ENCODE assay signal across 21 cellular contexts in genomic region chr5:71923755-71924154, GRCh38.
A peak's percentile ranks its signal among the peaks of the same experiment; 100 is the strongest.
DNase-seq lines count a peak whose midpoint lies in the region; ATAC-seq, FAIRE-seq and TF ChIP-seq lines count a peak whose summit lies in the region.
"Had no signal": no experiment of that assay in that cellular context is flagged by ENCODE, and none has a peak within 500 bp of the region (broad histone marks: within the 10 kb centered on the region; RNA-seq: fewer than 3 reads in every experiment).

No MANE protein-coding gene starts in this region.

- H2AFZ ChIP-seq in HCT116 (ENCODE audit: low read depth, low read length, poor library complexity, severe bottlenecking): peak overlapping the region; percentile 81

- TF ChIP-seq POLR2A in HCT116 (IDR thresholded peaks at IDR 0.05; ENCODE audit: borderline replicate concordance, extremely low read depth, insufficient read depth, insufficient read length) (no peak), erythroblast (IDR thresholded peaks at IDR 0.05; ENCODE audit: low read length) (no peak)

- TF ChIP-seq RAD21 in HCT116 (IDR thresholded peaks at IDR 0.05; ENCODE audit: low read depth): no peak

- H3K9me3 Mint-ChIP-seq in CD4-positive, alpha-beta memory T cell: peaks cover 0 to 11% (median 9%) of the 10 kb centered on the region in 8 donors

- 96% methylated on average over 2 of the region's 2 CpGs for WGBS in right cardiac atrium

- FAIRE-seq in HTR-8/SVneo (lab: Jason Lieb, UNC): no peak
- FAIRE-seq: A204.1, GM19239 had no signal

- RAD21 ChIA-PET in HCT116 (lab: Charles Lee; ENCODE audit: low non-redundant PET in 1 of 2, low total read pairs in 2 of 2, uncharacterized antibody in 2 of 2, unreplicated experiment in 2 of 2): no interaction called here

- intact Hi-C loops in HCT116 (cut with micrococcal nuclease) (no loop called here), ascending aorta (cut with DNase I) (no loop called here), right cardiac atrium (cut with DNase I) (no loop called here)
- intact Hi-C loops in CD4-positive, alpha-beta memory T cell (cut with micrococcal nuclease): no loop called here

- peaks cover 0 to 3% of the 10 kb centered on the region in 2 donors for H3K27me3 Mint-ChIP-seq in CD4-positive, alpha-beta memory T cell

- no peak for DNase-seq in HCT116 (ENCODE audit: low read depth, low spot score)
- no peak for DNase-seq in ascending aorta (ENCODE audit: low spot score in 2 of 2)
- DNase-seq in kidney tubule cell (ENCODE audit: low spot score): peak; percentile 5
- DNase-seq in CD4-positive, alpha-beta memory T cell: no peak
- no peak for DNase-seq in erythroblast (lab: John Stamatoyannopoulos, UW)
- no peak for DNase-seq in right cardiac atrium
- DNase-seq in HTR-8/SVneo (ENCODE audit: insufficient read length, low spot score): no peak
- DNase-seq: COR-L47, KBM-7, NCI-H1436, NCI-H2029, NCI-H2171 treated with DMSO at 0.1 percent for 48 hours, NCI-H510A, NCI-H774, SJCRH30 had no signal

- no peaks in the 10 kb centered on the region for H3K79me2 ChIP-seq in HCT116 (ENCODE audit: insufficient read depth, low read length)

- H3K36me3 ChIP-seq in HCT116 (ENCODE audit: control insufficient read depth in 1 of 2, insufficient read depth in 2 of 2, low read length in 2 of 2): no peaks in the 10 kb centered on the region
- no peaks in the 10 kb centered on the region for H3K36me3 ChIP-seq in ascending aorta
- H3K36me3 ChIP-seq in CD4-positive, alpha-beta memory T cell (ENCODE audit: insufficient read depth, low read length): no peaks in the 10 kb centered on the region
- H3K36me3 ChIP-seq: SJCRH30 had no signal

- H3K4me1 ChIP-seq in HCT116 (ENCODE audit: control insufficient read depth in 1 of 2, insufficient read depth in 2 of 2, low read length in 2 of 2) (peaks cover 6 to 34% of the 10 kb centered on the region in 2 experiments; a peak in 3 of 4 replicates), ascending aorta (peaks cover 19 to 36% of the 10 kb centered on the region in 2 donors), right cardiac atrium (ENCODE audit: control insufficient read depth, insufficient read depth, low read length) (no peaks in the 10 kb centered on the region)
- no peaks in the 10 kb centered on the region for H3K4me1 ChIP-seq in CD4-positive, alpha-beta memory T cell (ENCODE audit: insufficient read depth, low read length)
- H3K4me1 ChIP-seq: SJCRH30 had no signal

- POLR2A ChIA-PET in HCT116 (lab: Charles Lee): interaction anchor here (1.4 to 2.4 kb wide), 2 partner anchors 9 to 15 kb away, joined by 4 to 24 read pairs; no protein-coding TSS in a partner anchor
- POLR2A ChIA-PET in CD4-positive, alpha-beta memory T cell (lab: Charles Lee; ENCODE audit: partially characterized antibody): no interaction called here

- H3K27me3 ChIP-seq in HCT116 (ENCODE audit: insufficient read depth, low read length): no peaks in the 10 kb centered on the region
- no peaks in the 10 kb centered on the region for H3K27me3 ChIP-seq in ascending aorta
- no peaks in the 10 kb centered on the region for H3K27me3 ChIP-seq in CD4-positive, alpha-beta memory T cell (ENCODE audit: insufficient read depth, low read length)
- no peaks in the 10 kb centered on the region for H3K27me3 ChIP-seq in right cardiac atrium (ENCODE audit: control insufficient read depth, insufficient read depth)
- H3K27me3 ChIP-seq: SJCRH30 had no signal

- no peak overlapping the region for H3K4me3 Mint-ChIP-seq in CD4-positive, alpha-beta memory T cell
- H3K4me3 Mint-ChIP-seq: CD14-positive monocyte had no signal

- H3K9me3 ChIP-seq in HCT116 (ENCODE audit: control insufficient read depth in 1 of 2, insufficient read depth in 1 of 2, low read depth in 1 of 2, low read length in 2 of 2): no peaks in the 10 kb centered on the region
- peaks cover 0 to 3% of the 10 kb centered on the region in 2 donors for H3K9me3 ChIP-seq in ascending aorta
- no peaks in the 10 kb centered on the region for H3K9me3 ChIP-seq in CD4-positive, alpha-beta memory T cell (ENCODE audit: control insufficient read depth in 1 of 2, low read length in 2 of 2)
- H3K9me3 ChIP-seq in right cardiac atrium (ENCODE audit: control insufficient read depth, low read length): peaks cover 2% of the 10 kb centered on the region
- H3K9me3 ChIP-seq: SJCRH30 had no signal

- no peaks in the 10 kb centered on the region for H3K9me2 ChIP-seq in HCT116 (ENCODE audit: insufficient read depth)

- no peak overlapping the region for H3K9ac ChIP-seq in HCT116 (ENCODE audit: low read length)

- H3K4me2 ChIP-seq in HCT116 (ENCODE audit: low read length): no peak overlapping the region

- TF ChIP-seq CTCF in 22Rv1 (IDR thresholded peaks at IDR 0.05) (no peak), HCT116 (IDR thresholded peaks at IDR 0.05 in 2 of 3, conservative IDR thresholded peaks at IDR 0.05 in 1 of 3; ENCODE audit: borderline replicate concordance in 1 of 3, insufficient read depth in 1 of 3, low read depth in 2 of 3, low read length in 2 of 3) (no peak), ascending aorta (IDR thresholded peaks at IDR 0.05) (no peak)

- H3K27ac Mint-ChIP-seq in CD4-positive, alpha-beta memory T cell: no peak overlapping the region
- H3K27ac Mint-ChIP-seq: CD14-positive monocyte had no signal

- H4K20me1 ChIP-seq in HCT116 (ENCODE audit: insufficient read depth): no peaks in the 10 kb centered on the region

- no peak for ATAC-seq in HCT116
- no peak for ATAC-seq in right cardiac atrium

- CTCF ChIA-PET in HCT116 (lab: Charles Lee): no interaction called here
- CTCF ChIA-PET in CD4-positive, alpha-beta memory T cell (lab: Charles Lee; ENCODE audit: partially characterized antibody): no interaction called here

- peak overlapping the region; percentile 73; the same call in 1 of the 2 replicates for H3K27ac ChIP-seq in 22Rv1
- H3K27ac ChIP-seq in HCT116 (ENCODE audit: low read depth, low read length): no peak overlapping the region
- H3K27ac ChIP-seq in ascending aorta: peak overlapping the region; percentile 81 to 89
- no peak overlapping the region for H3K27ac ChIP-seq in CD4-positive, alpha-beta memory T cell (ENCODE audit: low read depth, low read length)
- no peak overlapping the region for H3K27ac ChIP-seq in right cardiac atrium (ENCODE audit: low read length)
- H3K27ac ChIP-seq: HL-60, RWPE1, SJCRH30 had no signal

- H3K4me3 ChIP-seq in HCT116 (replicated peaks in 1 of 2; ENCODE audit: low read depth in 1 of 2, low read length in 2 of 2) (no peak overlapping the region), ascending aorta (no peak overlapping the region), right cardiac atrium (ENCODE audit: low read length) (no peak overlapping the region)
- no peak overlapping the region for H3K4me3 ChIP-seq in CD4-positive, alpha-beta memory T cell (ENCODE audit: low read length in 2 of 2)
- H3K4me3 ChIP-seq: SJCRH30 had no signal

- no peaks in the 10 kb centered on the region for H3K4me1 Mint-ChIP-seq in CD4-positive, alpha-beta memory T cell

- no TSS peak for BruUV-seq in HCT116 (replicated peaks; lab: Mats Ljungman, UMichigan)

- H3K36me3 Mint-ChIP-seq in CD4-positive, alpha-beta memory T cell: no peaks in the 10 kb centered on the region
- H3K36me3 Mint-ChIP-seq: CD14-positive monocyte had no signal

TF ChIP-seq in HCT116, 20 proteins besides CTCF, POLR2A, EP300 and RAD21:
- TF ChIP-seq EZH2phosphoT487 (IDR thresholded peaks at IDR 0.05; ENCODE audit: borderline replicate concordance) (no peak), EGR1 (IDR thresholded peaks at IDR 0.05; ENCODE audit: low read depth) (no peak), SIN3A (IDR thresholded peaks at IDR 0.05; ENCODE audit: low read depth) (no peak), MAX (IDR thresholded peaks at IDR 0.05) (no peak), ZFX (IDR thresholded peaks at IDR 0.05) (no peak), CBX3 (IDR thresholded peaks at IDR 0.05; ENCODE audit: low read depth) (no peak), FOSL1 (IDR thresholded peaks at IDR 0.05; ENCODE audit: low read depth) (no peak), ELF1 (IDR thresholded peaks at IDR 0.05; ENCODE audit: borderline replicate concordance, low read depth) (no peak)
- TF ChIP-seq, protein P1, sequence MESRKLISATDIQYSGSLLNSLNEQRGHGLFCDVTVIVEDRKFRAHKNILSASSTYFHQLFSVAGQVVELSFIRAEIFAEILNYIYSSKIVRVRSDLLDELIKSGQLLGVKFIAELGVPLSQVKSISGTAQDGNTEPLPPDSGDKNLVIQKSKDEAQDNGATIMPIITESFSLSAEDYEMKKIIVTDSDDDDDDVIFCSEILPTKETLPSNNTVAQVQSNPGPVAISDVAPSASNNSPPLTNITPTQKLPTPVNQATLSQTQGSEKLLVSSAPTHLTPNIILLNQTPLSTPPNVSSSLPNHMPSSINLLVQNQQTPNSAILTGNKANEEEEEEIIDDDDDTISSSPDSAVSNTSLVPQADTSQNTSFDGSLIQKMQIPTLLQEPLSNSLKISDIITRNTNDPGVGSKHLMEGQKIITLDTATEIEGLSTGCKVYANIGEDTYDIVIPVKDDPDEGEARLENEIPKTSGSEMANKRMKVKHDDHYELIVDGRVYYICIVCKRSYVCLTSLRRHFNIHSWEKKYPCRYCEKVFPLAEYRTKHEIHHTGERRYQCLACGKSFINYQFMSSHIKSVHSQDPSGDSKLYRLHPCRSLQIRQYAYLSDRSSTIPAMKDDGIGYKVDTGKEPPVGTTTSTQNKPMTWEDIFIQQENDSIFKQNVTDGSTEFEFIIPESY (IDR thresholded peaks at IDR 0.05; ENCODE audit: extremely low read depth, insufficient replicate concordance, low read length): no peak
- TF ChIP-seq, protein P2, sequence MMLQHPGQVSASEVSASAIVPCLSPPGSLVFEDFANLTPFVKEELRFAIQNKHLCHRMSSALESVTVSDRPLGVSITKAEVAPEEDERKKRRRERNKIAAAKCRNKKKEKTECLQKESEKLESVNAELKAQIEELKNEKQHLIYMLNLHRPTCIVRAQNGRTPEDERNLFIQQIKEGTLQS (IDR thresholded peaks at IDR 0.05): no peak

Comparison
In these comparisons a context has a peak if more than half of its experiments do, and no peak if none do; other contexts are left out.
1. H3K27ac ChIP-seq: peak in 22Rv1 (single experiment) and ascending aorta (2 of 2); none in HCT116 (single experiment), CD4-positive, alpha-beta memory T cell (single experiment) and right cardiac atrium (single experiment).